ENCODE assay signal across 8 cellular contexts in the genomic region with DNA sequence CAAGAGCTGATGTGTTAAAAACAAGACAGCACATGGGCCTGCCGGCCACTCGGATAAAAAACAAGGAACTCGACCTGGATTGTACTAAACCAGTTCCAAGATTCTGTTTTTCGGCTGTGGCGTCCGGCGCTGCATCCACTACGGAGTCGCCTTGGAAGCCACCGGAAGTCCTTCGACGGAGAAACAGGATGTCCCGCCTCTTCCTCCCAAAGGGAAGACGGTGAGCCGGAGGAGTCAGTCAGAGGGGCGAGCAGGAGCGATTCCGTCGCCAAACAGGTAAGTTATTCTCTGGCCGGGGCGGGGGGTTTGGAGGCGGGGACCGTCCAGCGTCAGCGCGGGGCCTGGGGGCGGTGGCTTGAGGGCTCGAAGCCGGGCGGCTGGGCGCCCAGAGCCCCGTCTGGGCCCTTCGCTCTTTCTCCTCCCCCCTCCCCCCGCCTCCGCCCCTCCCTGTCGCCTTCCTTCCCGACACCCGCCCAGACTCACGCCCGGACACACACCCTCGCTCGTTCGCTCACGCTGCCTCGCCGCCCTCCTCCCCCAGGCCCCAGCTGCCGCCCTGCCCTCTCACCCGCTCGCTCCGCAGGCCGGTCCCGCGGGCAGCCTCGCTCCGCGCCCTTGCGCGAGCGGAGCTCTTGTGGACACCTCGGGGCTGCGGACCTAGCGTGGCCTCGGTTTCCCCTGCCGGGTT. TPM values are rescaled to one million over a fixed set of nuclear protein-coding genes. Genes with fewer than 3 reads are reported as not detected.
DNase-seq lines count a peak whose midpoint lies in the region; ATAC-seq and TF ChIP-seq lines count a peak whose summit lies in the region.

Gene ZNF407, plus strand, starts transcription at position 209 of the 688 bp plus-strand sequence. CDS start 33,150 bp downstream, outside the sequence.

- H3K4me1 ChIP-seq in right cardiac atrium (ENCODE audit: control insufficient read depth, insufficient read depth, low read length) (no peaks in the 10 kb centered on the region), vagina (peaks cover 37% of the 10 kb centered on the region)

- peak; percentile 73 to 81 for DNase-seq in NCI-H187 (lab: John Stamatoyannopoulos, UW)
- peak; percentile 78 for DNase-seq in T-helper 17 cell
- peak; percentile 57 to 98 (median 87) for DNase-seq in amygdala (lab: John Stamatoyannopoulos, UW)
- peak; percentile 87 to 94 (median 93) for DNase-seq in right cardiac atrium
- peak; percentile 69 for DNase-seq in pulmonary artery endothelial cell (ENCODE audit: low read depth, low spot score)
- peak in 1 of 2 donors; percentile 95 for DNase-seq in vagina (ENCODE audit: extremely low spot score in 2 of 2)

- peaks cover 38% of the 10 kb centered on the region for H3K4me1 Mint-ChIP-seq in T-helper 17 cell

- H3K4me3 Mint-ChIP-seq in T-helper 17 cell: peak within 1 kb of the TSS; percentile 96

- no peaks in the 10 kb centered on the region for H3K27me3 Mint-ChIP-seq in T-helper 17 cell

- peaks cover 5% of the 10 kb centered on the region for H3K36me3 Mint-ChIP-seq in T-helper 17 cell (ENCODE audit: low read depth)

- ATAC-seq in GM18502 (IDR thresholded peaks at IDR 0.05; ENCODE audit: poor library complexity, unreplicated experiment): peak; percentile 77
- ATAC-seq in HG02943 (IDR thresholded peaks at IDR 0.05; ENCODE audit: low read depth, unreplicated experiment): peak; percentile 76
- ATAC-seq in T-helper 17 cell: peak; percentile 83
- peak; percentile 96 to 97 for ATAC-seq in right cardiac atrium

- peak within 1 kb of the TSS; percentile 98 for H3K27ac Mint-ChIP-seq in T-helper 17 cell

- WGBS in right cardiac atrium: under 1% methylated on average over 64 of the region's 64 CpGs

- intact Hi-C loops in right cardiac atrium (cut with DNase I): no loop called here
- intact Hi-C loops in vagina (cut with DNase I): loop anchor here (5.0 kb wide), 1 partner anchor 101 kb away; the partner anchor contains the start of gene CNDP2

- H3K9me3 ChIP-seq in T-helper 17 cell (ENCODE audit: control insufficient read depth, low read length, poor library complexity, severe bottlenecking): no peaks in the 10 kb centered on the region
- no peaks in the 10 kb centered on the region for H3K9me3 ChIP-seq in right cardiac atrium (ENCODE audit: control insufficient read depth, low read length)
- H3K9me3 ChIP-seq in vagina: no peaks in the 10 kb centered on the region

- H3K4me3 ChIP-seq in right cardiac atrium (ENCODE audit: low read length): peak within 1 kb of the TSS; percentile 72
- H3K4me3 ChIP-seq in vagina: peak within 1 kb of the TSS; percentile 89 to 95

- TF ChIP-seq CTCF in vagina (IDR thresholded peaks at IDR 0.05): no peak

- H3K27me3 ChIP-seq in right cardiac atrium (ENCODE audit: control insufficient read depth, insufficient read depth) (no peaks in the 10 kb centered on the region), vagina (no peaks in the 10 kb centered on the region)

- H3K27ac ChIP-seq in right cardiac atrium (ENCODE audit: low read length): peak within 1 kb of the TSS; percentile 100
- H3K27ac ChIP-seq in vagina: peak within 1 kb of the TSS; percentile 93

- no peak for TF ChIP-seq POLR2A in vagina (IDR thresholded peaks at IDR 0.05)

- H3K36me3 ChIP-seq in vagina: peaks cover 0 to 4% of the 10 kb centered on the region in 2 donors

RNA-seq across cellular contexts. Expression of gene ZNF407, which starts in this region (rescaled TPM):
- 10 to 100 TPM; 26.0 to 27.1 TPM for total RNA-seq in T-helper 17 cell
- 10 to 100 TPM; 10.6 to 14.7 (median 12.9) TPM for total RNA-seq in right cardiac atrium
- 3.8 TPM for polyA plus RNA-seq in right cardiac atrium
- total RNA-seq in pulmonary artery endothelial cell: 13.5 and 22.2 TPM in 2 replicates
- total RNA-seq in vagina: 15.5 TPM
